ENCODE assay signal across 8 cellular contexts in genomic region chr2:201149064-201149820, GRCh38. TPM values are rescaled to one million over a fixed set of nuclear protein-coding genes. Genes with fewer than 3 reads are reported as not detected.
A peak's percentile ranks its signal among the peaks of the same experiment; 100 is the strongest.
DNase-seq lines count a peak whose midpoint lies in the region; TF ChIP-seq lines count a peak whose summit lies in the region.

No MANE protein-coding gene starts in this region.

- in situ Hi-C loops in Caki2 (cut with HindIII; ENCODE audit: low pct_unique_long_range_greater_than_20kb, low sequenced_read_pairs), result no loop called here

- peaks cover 37% of the 10 kb centered on the region for H3K4me1 Mint-ChIP-seq in osteocyte (ENCODE audit: unreplicated experiment)

- peak; percentile 89 for DNase-seq in Caki2 (ENCODE audit: low read depth)
- peak; percentile 54 for DNase-seq in SW480 (ENCODE audit: low spot score)
- DNase-seq in fibroblast of peridontal ligament (ENCODE audit: extremely low read depth), result peak; percentile 75
- DNase-seq in osteocyte (ENCODE audit: extremely low spot score, unreplicated experiment), result no peak
- no peak for DNase-seq in anterior cingulate cortex (lab: John Stamatoyannopoulos, UW)
- DNase-seq in NK-92 treated with Interleukin-12 subunit alpha and Interleukin-12 subunit beta, amount 100 ng/mL, for 24 hours (lab: John Stamatoyannopoulos, UW), result no peak
- DNase-seq in globus pallidus (ENCODE audit: low spot score), result no peak
- DNase-seq in NCI-H2029 treated with DMSO at 0.1 percent for 48 hours (lab: John Stamatoyannopoulos, UW), result no peak

- no peak for TF ChIP-seq CTCF in osteocyte (IDR thresholded peaks at IDR 0.05)

- peak overlapping the region; percentile 98 for H3K27ac Mint-ChIP-seq in osteocyte (ENCODE audit: unreplicated experiment)

- H3K4me3 Mint-ChIP-seq in osteocyte (ENCODE audit: unreplicated experiment), result no peak overlapping the region

- H3K36me3 Mint-ChIP-seq in osteocyte (ENCODE audit: unreplicated experiment), result peaks cover 9% of the 10 kb centered on the region

- H3K27me3 Mint-ChIP-seq in osteocyte (ENCODE audit: unreplicated experiment), result no peaks in the 10 kb centered on the region

- no peaks in the 10 kb centered on the region for H3K9me3 Mint-ChIP-seq in osteocyte (ENCODE audit: unreplicated experiment)

RNA-seq across cellular contexts. Expression of gene CFLAR, which starts 33.3 kb away (rescaled TPM):
- total RNA-seq in Caki2 (2014; rRNA removed; shearing (Covaris generic); ENCODE audit: low replicate concordance), result 99.7 and 108 TPM in 2 replicates
- total RNA-seq in osteocyte, result 45.8 and 48.1 TPM in 2 replicates

RNA-seq across cellular contexts. Expression of gene CASP10, which starts 33.7 kb away (rescaled TPM):
- total RNA-seq in Caki2 (2014; rRNA removed; shearing (Covaris generic); ENCODE audit: low replicate concordance), result 7.3 and 8.5 TPM in 2 replicates
- total RNA-seq in osteocyte, result 0.35 TPM in 1 of 2 replicates, not detected in the other

Comparison
In these comparisons a context has a peak if more than half of its experiments do, and no peak if none do; other contexts are left out.
1. DNase-seq: peak in Caki2 (single experiment), SW480 (single experiment) and fibroblast of peridontal ligament (single experiment); none in osteocyte (single experiment), anterior cingulate cortex (0 of 58), NK-92 treated with Interleukin-12 subunit alpha and Interleukin-12 subunit beta, amount 100 ng/mL, for 24 hours (single experiment), globus pallidus (single experiment) and NCI-H2029 treated with DMSO at 0.1 percent for 48 hours (single experiment).